ENCODE assay signal across 8 cellular contexts in the genomic region with DNA sequence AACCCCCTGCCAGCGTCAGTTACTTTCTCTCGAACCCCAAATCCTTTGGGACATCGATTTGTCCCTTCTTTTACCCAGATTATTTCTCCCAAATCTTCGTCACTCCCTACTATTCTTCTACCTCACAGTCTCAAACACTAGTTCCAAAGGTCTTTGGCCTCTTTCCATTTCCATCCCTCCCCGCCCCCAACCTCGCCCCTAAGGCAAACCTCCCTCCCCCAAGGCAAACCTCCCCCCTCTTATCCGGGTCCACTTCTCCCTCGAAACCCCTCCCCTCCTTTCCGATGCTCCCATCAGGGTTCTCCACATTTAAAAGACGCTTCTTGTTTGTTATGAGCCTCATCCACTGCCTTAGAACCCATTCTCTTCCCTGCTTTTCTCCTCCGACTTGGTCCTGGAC. TPM values are rescaled to one million over a fixed set of nuclear protein-coding genes. Genes with fewer than 3 reads are reported as not detected.
DNase-seq lines count a peak whose midpoint lies in the region; ATAC-seq lines count a peak whose summit lies in the region.

No MANE protein-coding gene starts in this region.

- H3K36me3 Mint-ChIP-seq in immature natural killer cell: peaks cover 0 to 11% (median 9%) of the 10 kb centered on the region in 3 donors

- no peaks in the 10 kb centered on the region for H3K27me3 ChIP-seq in adipocyte (replicated peaks; ENCODE audit: control insufficient read depth, insufficient read depth, low read length)

- peaks cover 2 to 12% (median 6%) of the 10 kb centered on the region in 3 donors for H3K27me3 Mint-ChIP-seq in immature natural killer cell (ENCODE audit: low read depth in 3 of 3)

- no peaks in the 10 kb centered on the region for H3K9me3 ChIP-seq in adipocyte (ENCODE audit: control insufficient read depth, low read length)

- DNase-seq in DMS53 (lab: John Stamatoyannopoulos, UW) (peak; percentile 1), DMS53 treated with DMSO at 0.1 percent for 48 hours (lab: John Stamatoyannopoulos, UW; ENCODE audit: unreplicated experiment) (no peak), adipocyte (ENCODE audit: low read depth) (peak; percentile 30), immature natural killer cell (no peak), substantia nigra (lab: John Stamatoyannopoulos, UW) (peak in 1 of 49 donors; percentile 27), cerebellum (ENCODE audit: low spot score) (no peak)

- H3K4me1 ChIP-seq in adipocyte (ENCODE audit: control insufficient read depth, insufficient read depth, low read length): peaks cover 25% of the 10 kb centered on the region

- peak overlapping the region; percentile 89 to 98 (median 96) for H3K27ac Mint-ChIP-seq in immature natural killer cell

- peaks cover 60 to 80% of the 10 kb centered on the region in 2 donors for H3K4me1 Mint-ChIP-seq in immature natural killer cell

- H3K27ac ChIP-seq in substantia nigra (ENCODE audit: low read depth, low read length, poor library complexity, severe bottlenecking): peak overlapping the region; percentile 74

- no peak for ATAC-seq in HG02763 (IDR thresholded peaks at IDR 0.05; ENCODE audit: unreplicated experiment)
- ATAC-seq in GM18502 (IDR thresholded peaks at IDR 0.05; ENCODE audit: poor library complexity, unreplicated experiment): no peak

- H3K9ac ChIP-seq in adipocyte (ENCODE audit: low read length): peak overlapping the region; percentile 96

- H3K4me3 Mint-ChIP-seq in immature natural killer cell: peak overlapping the region; percentile 96 to 99 (median 98)

- peaks cover 36% of the 10 kb centered on the region for H3K36me3 ChIP-seq in adipocyte (ENCODE audit: control insufficient read depth, insufficient read depth, low read length, severe bottlenecking)

- H3K9me3 Mint-ChIP-seq in immature natural killer cell: no peaks in the 10 kb centered on the region

- H3K4me3 ChIP-seq in adipocyte (ENCODE audit: low read length): peak overlapping the region; percentile 100

RNA-seq across cellular contexts. Expression of a gene that starts 0.6 kb away (rescaled TPM):
- polyA plus RNA-seq in immature natural killer cell: 10 to 100 TPM; 14.4 to 24.0 (median 14.6) TPM
- 21.1 TPM for total RNA-seq in cerebellum

RNA-seq across cellular contexts. Expression of a gene that starts 0.6 kb away (rescaled TPM):
- 10 to 100 TPM in 2 of 3 donors, 1 to 10 TPM in 1; 2.3 to 20.3 (median 13.1) TPM for polyA plus RNA-seq in immature natural killer cell
- total RNA-seq in cerebellum: 57.2 TPM

Comparison
In these comparisons a context has a peak if more than half of its experiments do, and no peak if none do; other contexts are left out.
1. DNase-seq: peak in DMS53 (single experiment) and adipocyte (single experiment); none in DMS53 treated with DMSO at 0.1 percent for 48 hours (single experiment), immature natural killer cell (0 of 3) and cerebellum (single experiment).